8 cellular contexts compared by ENCODE assay signal in genomic region chr3:36907911-36908646, GRCh38. TPM values are rescaled to one million over a fixed set of nuclear protein-coding genes. Genes with fewer than 3 reads are reported as not detected.
DNase-seq lines count a peak whose midpoint lies in the region; ATAC-seq, FAIRE-seq and TF ChIP-seq lines count a peak whose summit lies in the region.

No MANE protein-coding gene starts in this region.

- CTCF ChIA-PET in BJ (lab: Yijun Ruan, JAX), result interaction anchor here (0.8 kb wide), 1 partner anchor 50 kb away, joined by 4 read pairs; no protein-coding TSS in a partner anchor

- H3K4me1 Mint-ChIP-seq in activated T-helper 2 cell treated with anti-CD3 and anti-CD28 coated beads, Interferon-gamma antibody, Interleukin-2, Interleukin-4, amounts not matched to agents 10 μg/mL and 5 μg/mL and 100 μg/mL, durations not matched to agents 14 hours and 24 hours and 36 hours (ENCODE audit: low read depth), result peaks cover 47% of the 10 kb centered on the region

- peak overlapping the region; percentile 64 for H3K27ac Mint-ChIP-seq in activated T-helper 2 cell treated with anti-CD3 and anti-CD28 coated beads, Interferon-gamma antibody, Interleukin-2, Interleukin-4, amounts not matched to agents 10 μg/mL and 5 μg/mL and 100 μg/mL, durations not matched to agents 14 hours and 24 hours and 36 hours

- DNase-seq in BJ (ENCODE audit: low read depth), result no peak
- peak; percentile 63 for DNase-seq in H54 (ENCODE audit: insufficient read length, low spot score)
- peak; percentile 79 to 92 (median 84) for DNase-seq in Peyer's patch
- peak; percentile 45 for DNase-seq in activated T-helper 2 cell treated with anti-CD3 and anti-CD28 coated beads, Interferon-gamma antibody, Interleukin-2, Interleukin-4, amounts not matched to agents 10 μg/mL and 5 μg/mL and 100 μg/mL, durations not matched to agents 14 hours and 24 hours and 36 hours (ENCODE audit: low spot score)
- peak; percentile 79 for DNase-seq in fibroblast of the aortic adventitia (ENCODE audit: low read depth)
- peak; percentile 52 for DNase-seq in pulmonary artery endothelial cell (ENCODE audit: low read depth, low spot score)
- no peak for DNase-seq in SHP77 treated with DMSO at 0.1 percent for 48 hours (lab: John Stamatoyannopoulos, UW)

- peaks cover 0 to 21% (median 12%) of the 10 kb centered on the region in 4 donors for H3K4me1 ChIP-seq in Peyer's patch

- TF ChIP-seq CTCF in BJ (IDR thresholded peaks at IDR 0.05; ENCODE audit: insufficient read depth, low read depth, low read length) (no peak), Peyer's patch (IDR thresholded peaks at IDR 0.05) (no peak), fibroblast of the aortic adventitia (IDR thresholded peaks at IDR 0.05; ENCODE audit: insufficient read depth, low read length) (no peak)

- peak overlapping the region; percentile 27 for H3K4me3 ChIP-seq in BJ (ENCODE audit: low read depth, low read length)
- H3K4me3 ChIP-seq in Peyer's patch, result peak overlapping the region; percentile 50 to 66 (median 56)
- H3K4me3 ChIP-seq in fibroblast of the aortic adventitia (ENCODE audit: low read depth, low read length), result peak overlapping the region; percentile 56

- peaks cover 3% of the 10 kb centered on the region for H3K27me3 Mint-ChIP-seq in activated T-helper 2 cell treated with anti-CD3 and anti-CD28 coated beads, Interferon-gamma antibody, Interleukin-2, Interleukin-4, amounts not matched to agents 10 μg/mL and 5 μg/mL and 100 μg/mL, durations not matched to agents 14 hours and 24 hours and 36 hours (ENCODE audit: low read depth)

- H3K9me3 Mint-ChIP-seq in activated T-helper 2 cell treated with anti-CD3 and anti-CD28 coated beads, Interferon-gamma antibody, Interleukin-2, Interleukin-4, amounts not matched to agents 10 μg/mL and 5 μg/mL and 100 μg/mL, durations not matched to agents 14 hours and 24 hours and 36 hours, result no peaks in the 10 kb centered on the region

- no peaks in the 10 kb centered on the region for H3K27me3 ChIP-seq in BJ (ENCODE audit: control insufficient read depth, insufficient read depth, low read length)
- no peaks in the 10 kb centered on the region for H3K27me3 ChIP-seq in Peyer's patch

- peaks cover 4% of the 10 kb centered on the region for H3K36me3 Mint-ChIP-seq in activated T-helper 2 cell treated with anti-CD3 and anti-CD28 coated beads, Interferon-gamma antibody, Interleukin-2, Interleukin-4, amounts not matched to agents 10 μg/mL and 5 μg/mL and 100 μg/mL, durations not matched to agents 14 hours and 24 hours and 36 hours (ENCODE audit: low read depth)

- POLR2A ChIA-PET in BJ (lab: Charles Lee), result no interaction called here

- ATAC-seq in HG03521 (IDR thresholded peaks at IDR 0.05; ENCODE audit: unreplicated experiment), result no peak

- no peaks in the 10 kb centered on the region for H3K36me3 ChIP-seq in BJ (ENCODE audit: control insufficient read depth, insufficient read depth, low read length)
- H3K36me3 ChIP-seq in Peyer's patch, result peaks cover 0 to 6% (median 0%) of the 10 kb centered on the region in 3 donors

- TF ChIP-seq POLR2A in H54 (IDR thresholded peaks at IDR 0.05; ENCODE audit: low read depth, low read length) (peak; percentile 24; the same call in 1 of the 2 replicates), Peyer's patch (IDR thresholded peaks at IDR 0.05) (peak; percentile 49 to 62)

- intact Hi-C loops in activated T-helper 2 cell treated with anti-CD3 and anti-CD28 coated beads, Interferon-gamma antibody, Interleukin-2, Interleukin-4, amounts not matched to agents 10 μg/mL and 5 μg/mL and 100 μg/mL, durations not matched to agents 14 hours and 24 hours and 36 hours (cut with micrococcal nuclease), result loop anchor here (1.0 to 5.0 kb wide), 3 partner anchors 32 to 409 kb away; no protein-coding TSS in a partner anchor

- H3K27ac ChIP-seq in Peyer's patch, result peak overlapping the region; percentile 77 to 91 (median 86)

- peak overlapping the region; percentile 82 for H3K4me3 Mint-ChIP-seq in activated T-helper 2 cell treated with anti-CD3 and anti-CD28 coated beads, Interferon-gamma antibody, Interleukin-2, Interleukin-4, amounts not matched to agents 10 μg/mL and 5 μg/mL and 100 μg/mL, durations not matched to agents 14 hours and 24 hours and 36 hours (ENCODE audit: low read depth)

- peak; percentile 61 for FAIRE-seq in H54 (lab: Jason Lieb, UNC)

- H3K9me3 ChIP-seq in Peyer's patch, result no peaks in the 10 kb centered on the region

RNA-seq across cellular contexts. Expression of gene TRANK1, which starts 36.8 kb away (rescaled TPM):
- 9.7 and 11.3 TPM in 2 replicates for polyA plus RNA-seq in BJ (2011; rRNA removed)
- 14.5 and 17.0 TPM in 2 replicates for polyA minus RNA-seq in BJ (2011; rRNA and poly(A)+ RNA removed)
- total RNA-seq in Peyer's patch (10 to 100 TPM; 47.9 to 92.6 (median 59.9) TPM), fibroblast of the aortic adventitia (ENCODE audit: low replicate concordance) (32.9 and 123 TPM in 2 replicates), pulmonary artery endothelial cell (7.7 and 14.0 TPM in 2 replicates)
- 1.1 and 1.8 TPM in 2 replicates for total RNA-seq in activated T-helper 2 cell treated with anti-CD3 and anti-CD28 coated beads, Interferon-gamma antibody, Interleukin-2, Interleukin-4, amounts not matched to agents 10 μg/mL and 5 μg/mL and 100 μg/mL, durations not matched to agents 14 hours and 24 hours and 36 hours

Comparison
In these comparisons a context has a peak if more than half of its experiments do, and no peak if none do; other contexts are left out.
1. DNase-seq: peak in H54 (single experiment), Peyer's patch (3 of 3), activated T-helper 2 cell treated with anti-CD3 and anti-CD28 coated beads, Interferon-gamma antibody, Interleukin-2, Interleukin-4, amounts not matched to agents 10 μg/mL and 5 μg/mL and 100 μg/mL, durations not matched to agents 14 hours and 24 hours and 36 hours (single experiment), fibroblast of the aortic adventitia (single experiment) and pulmonary artery endothelial cell (single experiment); none in BJ (single experiment) and SHP77 treated with DMSO at 0.1 percent for 48 hours (single experiment).
2. Peak in every context shown above with its lines, with median percentiles within 50 percentile points of each other: H3K4me3 ChIP-seq.